16 cellular contexts compared by ENCODE assay signal in genomic region chr12:46403732-46404097, GRCh38. TPM values are rescaled to one million over a fixed set of nuclear protein-coding genes. Genes with fewer than 3 reads are reported as not detected.
A peak's percentile ranks its signal among the peaks of the same experiment; 100 is the strongest.
DNase-seq lines count a peak whose midpoint lies in the region; ATAC-seq, FAIRE-seq and TF ChIP-seq lines count a peak whose summit lies in the region.
"Had no signal": no experiment of that assay in that cellular context is flagged by ENCODE, and none has a peak within 500 bp of the region (broad histone marks: within the 10 kb centered on the region; RNA-seq: fewer than 3 reads in every experiment).

No MANE protein-coding gene starts in this region.

- H3K27me3 ChIP-seq in PC-3 (ENCODE audit: low read length) (no peaks in the 10 kb centered on the region), thoracic aorta (replicated peaks; ENCODE audit: insufficient read depth) (no peaks in the 10 kb centered on the region)
- H3K27me3 ChIP-seq: breast epithelium, pancreas, SJCRH30 had no signal

- no peaks in the 10 kb centered on the region for H3K36me3 ChIP-seq in PC-3 (ENCODE audit: low read depth, low read length)
- H3K36me3 ChIP-seq in thoracic aorta: no peaks in the 10 kb centered on the region
- H3K36me3 ChIP-seq in kidney (ENCODE audit: control insufficient read depth in 1 of 2, insufficient read depth in 2 of 2, low read length in 2 of 2): no peaks in the 10 kb centered on the region
- H3K36me3 ChIP-seq: breast epithelium, pancreas, SJCRH30 had no signal

- H3K9me3 ChIP-seq in PC-3 (ENCODE audit: low read length) (no peaks in the 10 kb centered on the region), thoracic aorta (no peaks in the 10 kb centered on the region), kidney (ENCODE audit: control insufficient read depth in 1 of 2, low read length in 2 of 2) (no peaks in the 10 kb centered on the region)
- H3K9me3 ChIP-seq: breast epithelium, pancreas had no signal

- FAIRE-seq in kidney (lab: Jason Lieb, UNC): no peak
- FAIRE-seq: frontal cortex, pancreas had no signal

- ATAC-seq in GM21529 (IDR thresholded peaks at IDR 0.05; ENCODE audit: unreplicated experiment) (peak; percentile 30), PC-3 (no peak), left colon (peak; percentile 96), thoracic aorta (ENCODE audit: insufficient number of reproducible peaks, low FRiP score, low read depth) (no peak)

- no peak for TF ChIP-seq CTCF in PC-3 (conservative IDR thresholded peaks at IDR 0.05; ENCODE audit: low read depth, low read length)
- TF ChIP-seq CTCF in thoracic aorta (IDR thresholded peaks at IDR 0.05): no peak
- no peak for TF ChIP-seq CTCF in kidney (IDR thresholded peaks at IDR 0.05; ENCODE audit: borderline replicate concordance, extremely low read depth, insufficient read depth)

- H3K4me2 ChIP-seq in PC-3 (ENCODE audit: low read length): peak overlapping the region; percentile 43; the same call in 1 of the 2 replicates

- peaks cover 4% of the 10 kb centered on the region for H3F3A ChIP-seq in PC-3 (ENCODE audit: low read length, unreplicated experiment)

- H3K4me1 ChIP-seq in PC-3 (ENCODE audit: insufficient read depth, low read length): peaks cover 28% of the 10 kb centered on the region
- peaks cover 29 to 65% of the 10 kb centered on the region in 2 donors for H3K4me1 ChIP-seq in thoracic aorta (ENCODE audit: control insufficient read depth in 1 of 2, low read depth in 2 of 2)
- H3K4me1 ChIP-seq in kidney (ENCODE audit: control insufficient read depth in 1 of 2, insufficient read depth in 1 of 2, low read depth in 1 of 2, low read length in 2 of 2): no peaks in the 10 kb centered on the region
- H3K4me1 ChIP-seq: breast epithelium had no signal

- no peaks in the 10 kb centered on the region for H3K79me2 ChIP-seq in PC-3 (ENCODE audit: low read length)

- H4K20me1 ChIP-seq in PC-3 (ENCODE audit: low read length): no peaks in the 10 kb centered on the region

- no TSS peak for BruUV-seq in PC-3 (replicated peaks; lab: Mats Ljungman, UMichigan)

- no peaks in the 10 kb centered on the region for H3K9me2 ChIP-seq in PC-3 (replicated peaks; ENCODE audit: low read length)

- H3K4me3 ChIP-seq in PC-3 (ENCODE audit: low read length) (no peak overlapping the region), thoracic aorta (no peak overlapping the region), kidney (ENCODE audit: low read length in 2 of 2) (no peak overlapping the region)
- H3K4me3 ChIP-seq: breast epithelium, pancreas, SJCRH30 had no signal

- intact Hi-C loops in PC-3 (cut with micrococcal nuclease) (loop anchor here (2.0 kb wide), 1 partner anchor 17 kb away; no protein-coding TSS in a partner anchor), left colon (cut with DNase I, micrococcal nuclease) (no loop called here), kidney (cut with DNase I) (no loop called here)

- CTCF ChIA-PET in PC-3 (lab: Charles Lee): no interaction called here

- POLR2A ChIA-PET in PC-3 (lab: Charles Lee; ENCODE audit: unreplicated experiment): interaction anchor here (1.7 kb wide), 1 partner anchor 20 kb away, joined by 9 read pairs; no protein-coding TSS in a partner anchor

- H2AFZ ChIP-seq in PC-3 (ENCODE audit: low read length): no peak overlapping the region

- H3K9ac ChIP-seq in PC-3 (ENCODE audit: low read length) (no peak overlapping the region), kidney (ENCODE audit: low read length in 2 of 2) (no peak overlapping the region)

- no peak overlapping the region for H3K27ac ChIP-seq in PC-3 (ENCODE audit: low read length)
- H3K27ac ChIP-seq in thoracic aorta: peak overlapping the region; percentile 51 to 58
- H3K27ac ChIP-seq in kidney (ENCODE audit: low read depth in 2 of 2, low read length in 2 of 2): no peak overlapping the region
- H3K27ac ChIP-seq: C4-2B, pancreas, SJCRH30 had no signal

- DNase-seq in PC-3 (no peak), left colon (no peak), thoracic aorta (ENCODE audit: low spot score) (no peak), kidney (no peak), glomerular visceral epithelial cell (ENCODE audit: extremely low spot score) (no peak), NCI-H748 (lab: John Stamatoyannopoulos, UW; ENCODE audit: unreplicated experiment) (no peak)
- DNase-seq: activated gamma-delta T cell, DMS79 treated with DMSO at 0.1 percent for 48 hours, endodermal cell, NCI-H2107, pancreas, SJCRH30 had no signal

RNA-seq across cellular contexts. Expression of gene SLC38A2, which starts 31.1 kb away (rescaled TPM):
- total RNA-seq in PC-3 (2014; rRNA removed): 214 and 232 TPM in 2 replicates
- total RNA-seq in left colon: 100 to 1,000 TPM; 128 to 220 TPM
- total RNA-seq in thoracic aorta: 100 to 1,000 TPM; 334 to 384 TPM
- 189 TPM for total RNA-seq in kidney
- 38.6 TPM for polyA plus RNA-seq in kidney (ENCODE audit: insufficient read depth, low read depth, low replicate concordance)

Comparison
In these comparisons a context has a peak if more than half of its experiments do, and no peak if none do; other contexts are left out.
1. ATAC-seq: peak in GM21529 (single experiment) and left colon (single experiment); none in PC-3 (single experiment) and thoracic aorta (single experiment).
2. H3K27ac ChIP-seq: peak in thoracic aorta (2 of 2); none in PC-3 (single experiment) and kidney (0 of 2).